8 cellular contexts compared by ENCODE assay signal in genomic region chr4:13626492-13627184, GRCh38. TPM values are rescaled to one million over a fixed set of nuclear protein-coding genes. Genes with fewer than 3 reads are reported as not detected.
DNase-seq lines count a peak whose midpoint lies in the region; ATAC-seq, FAIRE-seq and TF ChIP-seq lines count a peak whose summit lies in the region.

No MANE protein-coding gene starts in this region.

- DNase-seq in A549 (ENCODE audit: low read depth in 1 of 2, low spot score in 1 of 2) (no peak), mesothelial cell of epicardium (ENCODE audit: low spot score in 2 of 2, unreplicated experiment in 2 of 2) (no peak), SHP77 (lab: John Stamatoyannopoulos, UW) (no peak)

- H3K4me3 Mint-ChIP-seq in brain (peak overlapping the region; percentile 89 to 94 (median 92)), mesothelial cell of epicardium (peak overlapping the region; percentile 86)

- peak overlapping the region; percentile 35 to 80 (median 67) for H3K27ac Mint-ChIP-seq in brain
- H3K27ac Mint-ChIP-seq in mesothelial cell of epicardium = peak overlapping the region; percentile 39

- POLR2A ChIA-PET in A549 (lab: Yijun Ruan, JAX) = interaction anchor here (1.9 kb wide), 1 partner anchor 11 kb away, joined by 6 read pairs; no protein-coding TSS in a partner anchor

- CTCF ChIA-PET in A549 (lab: Yijun Ruan, JAX) = interaction anchor here (1.5 kb wide), 1 partner anchor 28 kb away, joined by 4 read pairs; no protein-coding TSS in a partner anchor

- no peak for FAIRE-seq in A549 (lab: Jason Lieb, UNC)

- H3K4me1 Mint-ChIP-seq in brain (peaks cover 37% of the 10 kb centered on the region), mesothelial cell of epicardium (peaks cover 23% of the 10 kb centered on the region)

- H3K27me3 Mint-ChIP-seq in brain (peaks cover 11% of the 10 kb centered on the region), mesothelial cell of epicardium (ENCODE audit: low read depth) (no peaks in the 10 kb centered on the region)

- WGBS in A549 (ENCODE audit: missing lambda C conversion rate) = 1% methylated on average over 9 of the region's 9 CpGs

- H3K4me2 ChIP-seq in A549 = peak overlapping the region; percentile 92

- no peaks in the 10 kb centered on the region for H3K9me3 ChIP-seq in A549

- H3K4me3 ChIP-seq in A549 = peak overlapping the region; percentile 64

- ATAC-seq in A549 (no peak), HG03571 (IDR thresholded peaks at IDR 0.05; ENCODE audit: unreplicated experiment) (peak; percentile 1), GM21447 (IDR thresholded peaks at IDR 0.05; ENCODE audit: unreplicated experiment) (no peak), GM21619 (IDR thresholded peaks at IDR 0.05; ENCODE audit: unreplicated experiment) (no peak), HG03469 (IDR thresholded peaks at IDR 0.05; ENCODE audit: unreplicated experiment) (no peak)

- no peak for TF ChIP-seq EP300 in A549 (IDR thresholded peaks at IDR 0.05)

- H3K36me3 Mint-ChIP-seq in brain (no peaks in the 10 kb centered on the region), mesothelial cell of epicardium (no peaks in the 10 kb centered on the region)

- TF ChIP-seq POLR2A in A549 (IDR thresholded peaks at IDR 0.05; ENCODE audit: low read length) = no peak

- peak overlapping the region; percentile 92 to 96 for H3K27ac ChIP-seq in A549

- peaks cover 10% of the 10 kb centered on the region; the same call in 1 of the 3 replicates for H3K4me1 ChIP-seq in A549

- TF ChIP-seq RAD21 in A549 (conservative IDR thresholded peaks at IDR 0.05 in 1 of 2, IDR thresholded peaks at IDR 0.05 in 1 of 2) = no peak

- H3K9me3 Mint-ChIP-seq in brain (peaks cover 0 to 2% (median 0%) of the 10 kb centered on the region in 5 experiments), mesothelial cell of epicardium (no peaks in the 10 kb centered on the region)

- TF ChIP-seq CTCF in A549 (IDR thresholded peaks at IDR 0.05) (no peak), brain (conservative IDR thresholded peaks at IDR 0.05) (no peak), mesothelial cell of epicardium (IDR thresholded peaks at IDR 0.05; ENCODE audit: unreplicated experiment) (no peak)

TF ChIP-seq in A549, 52 proteins besides CTCF, POLR2A, EP300 and RAD21:
- TF ChIP-seq REST (IDR thresholded peaks at IDR 0.05) = no peak
- no peak for TF ChIP-seq HOXB13 (CRISPR knock-in tag; IDR thresholded peaks at IDR 0.05; ENCODE audit: low read depth)
- no peak for TF ChIP-seq HEYL (CRISPR knock-in tag; IDR thresholded peaks at IDR 0.05)
- no peak for TF ChIP-seq MAFK (IDR thresholded peaks at IDR 0.05; ENCODE audit: partially characterized antibody)
- no peak for TF ChIP-seq MYC (IDR thresholded peaks at IDR 0.05; ENCODE audit: borderline replicate concordance, low read length)
- no peak for TF ChIP-seq MAZ (IDR thresholded peaks at IDR 0.05; ENCODE audit: borderline replicate concordance, low read depth, low read length)
- no peak for TF ChIP-seq CEBPB (IDR thresholded peaks at IDR 0.05)
- no peak for TF ChIP-seq BCL3 (IDR thresholded peaks at IDR 0.05)
- no peak for TF ChIP-seq HES2 (IDR thresholded peaks at IDR 0.05)
- TF ChIP-seq FOSL2 (IDR thresholded peaks at IDR 0.05) = no peak
- no peak for TF ChIP-seq FOSL2 (CRISPR knock-in tag; IDR thresholded peaks at IDR 0.05)
- TF ChIP-seq CHD2 (IDR thresholded peaks at IDR 0.05; ENCODE audit: low read length, partially characterized antibody) = no peak
- TF ChIP-seq HDAC2 (IDR thresholded peaks at IDR 0.05) = no peak
- no peak for TF ChIP-seq MAX (IDR thresholded peaks at IDR 0.05)
- no peak for TF ChIP-seq CHD4 (IDR thresholded peaks at IDR 0.05; ENCODE audit: borderline replicate concordance)
- no peak for TF ChIP-seq HMGXB4 (CRISPR knock-in tag; IDR thresholded peaks at IDR 0.05; ENCODE audit: borderline replicate concordance)
- TF ChIP-seq BHLHE40 (IDR thresholded peaks at IDR 0.05; ENCODE audit: low read depth, low read length) = no peak
- TF ChIP-seq CBX8 (IDR thresholded peaks at IDR 0.05) = no peak
- no peak for TF ChIP-seq FOXS1 (CRISPR knock-in tag; IDR thresholded peaks at IDR 0.05)
TF ChIP-seq in A549: peak in this region for 0.

RNA-seq across cellular contexts. Expression of gene BOD1L1, which starts 0.9 kb away (rescaled TPM):
- 23.7 and 27.7 TPM in 2 replicates for polyA plus RNA-seq in A549 (2011; rRNA removed)
- 4.3 and 4.5 TPM in 2 replicates for polyA plus RNA-seq in A549 (2012; cell fraction: cytosol; rRNA removed)
- 6.0 and 8.4 TPM in 2 replicates for polyA plus RNA-seq in A549 (2012; cell fraction: nucleus; rRNA removed)
- polyA plus RNA-seq in A549 (2017; fragmentation: RNase III; extraction: RNeasy Plus Mini Kit Qiagen cat#74134 plus additional on column Dnase treatment) = 16.3 to 16.9 TPM (median 16.4 TPM) in 3 replicates
- polyA minus RNA-seq in A549 (2011; rRNA and poly(A)+ RNA removed) = 24.9 and 25.2 TPM in 2 replicates
- 6.2 TPM for polyA plus RNA-seq in brain (ENCODE audit: insufficient read depth, low read depth, low replicate concordance)
- total RNA-seq in mesothelial cell of epicardium = 53.1 to 56.8 TPM (median 55.6 TPM) in 3 replicates
